1 cellular context compared by ENCODE assay signal in the genomic region with DNA sequence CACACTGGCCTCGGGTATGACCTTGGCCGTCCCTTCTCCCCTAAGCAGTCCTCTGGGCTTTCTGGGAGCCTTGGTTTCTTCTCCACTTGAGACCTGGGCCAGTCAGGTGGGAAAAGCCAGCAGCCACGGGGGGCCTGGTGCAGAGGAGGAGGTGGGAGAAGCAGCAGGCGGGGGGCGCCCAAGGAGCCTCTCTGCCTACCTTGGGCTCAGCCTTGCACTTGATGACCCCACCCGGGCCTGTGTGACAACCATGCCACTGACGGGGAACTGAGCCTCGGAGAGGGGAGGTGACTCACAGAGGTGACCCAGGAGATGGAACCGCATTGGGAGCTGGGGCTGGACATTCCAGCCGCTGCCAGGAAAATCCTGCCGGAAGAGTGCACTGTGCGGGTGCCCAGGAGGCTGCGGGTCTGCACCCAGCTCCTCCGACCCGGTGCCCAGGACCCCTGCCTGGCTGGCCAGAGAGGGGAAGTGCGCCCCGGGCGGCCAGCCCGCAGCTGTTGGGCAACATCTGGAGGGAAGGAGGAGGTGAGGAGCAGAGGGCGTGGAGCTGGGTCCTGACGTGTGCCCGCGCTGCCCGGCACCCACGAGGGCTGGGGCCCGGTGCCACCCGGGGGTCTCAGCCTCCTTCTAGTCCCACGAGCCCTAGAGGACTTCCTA.
TF ChIP-seq lines count a peak whose summit lies in the region.

No MANE protein-coding gene starts in this region.

TF ChIP-seq in HepG2, 621 proteins besides CTCF, POLR2A, EP300 and RAD21 (continued from another document and continues in another):
- TF ChIP-seq, protein P1, sequence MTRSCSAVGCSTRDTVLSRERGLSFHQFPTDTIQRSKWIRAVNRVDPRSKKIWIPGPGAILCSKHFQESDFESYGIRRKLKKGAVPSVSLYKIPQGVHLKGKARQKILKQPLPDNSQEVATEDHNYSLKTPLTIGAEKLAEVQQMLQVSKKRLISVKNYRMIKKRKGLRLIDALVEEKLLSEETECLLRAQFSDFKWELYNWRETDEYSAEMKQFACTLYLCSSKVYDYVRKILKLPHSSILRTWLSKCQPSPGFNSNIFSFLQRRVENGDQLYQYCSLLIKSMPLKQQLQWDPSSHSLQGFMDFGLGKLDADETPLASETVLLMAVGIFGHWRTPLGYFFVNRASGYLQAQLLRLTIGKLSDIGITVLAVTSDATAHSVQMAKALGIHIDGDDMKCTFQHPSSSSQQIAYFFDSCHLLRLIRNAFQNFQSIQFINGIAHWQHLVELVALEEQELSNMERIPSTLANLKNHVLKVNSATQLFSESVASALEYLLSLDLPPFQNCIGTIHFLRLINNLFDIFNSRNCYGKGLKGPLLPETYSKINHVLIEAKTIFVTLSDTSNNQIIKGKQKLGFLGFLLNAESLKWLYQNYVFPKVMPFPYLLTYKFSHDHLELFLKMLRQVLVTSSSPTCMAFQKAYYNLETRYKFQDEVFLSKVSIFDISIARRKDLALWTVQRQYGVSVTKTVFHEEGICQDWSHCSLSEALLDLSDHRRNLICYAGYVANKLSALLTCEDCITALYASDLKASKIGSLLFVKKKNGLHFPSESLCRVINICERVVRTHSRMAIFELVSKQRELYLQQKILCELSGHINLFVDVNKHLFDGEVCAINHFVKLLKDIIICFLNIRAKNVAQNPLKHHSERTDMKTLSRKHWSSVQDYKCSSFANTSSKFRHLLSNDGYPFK (CRISPR knock-in tag; IDR thresholded peaks at IDR 0.05; ENCODE audit: borderline replicate concordance), result no peak
- no peak for TF ChIP-seq NFATC3 (CRISPR knock-in tag; IDR thresholded peaks at IDR 0.05)
- TF ChIP-seq, protein P2, sequence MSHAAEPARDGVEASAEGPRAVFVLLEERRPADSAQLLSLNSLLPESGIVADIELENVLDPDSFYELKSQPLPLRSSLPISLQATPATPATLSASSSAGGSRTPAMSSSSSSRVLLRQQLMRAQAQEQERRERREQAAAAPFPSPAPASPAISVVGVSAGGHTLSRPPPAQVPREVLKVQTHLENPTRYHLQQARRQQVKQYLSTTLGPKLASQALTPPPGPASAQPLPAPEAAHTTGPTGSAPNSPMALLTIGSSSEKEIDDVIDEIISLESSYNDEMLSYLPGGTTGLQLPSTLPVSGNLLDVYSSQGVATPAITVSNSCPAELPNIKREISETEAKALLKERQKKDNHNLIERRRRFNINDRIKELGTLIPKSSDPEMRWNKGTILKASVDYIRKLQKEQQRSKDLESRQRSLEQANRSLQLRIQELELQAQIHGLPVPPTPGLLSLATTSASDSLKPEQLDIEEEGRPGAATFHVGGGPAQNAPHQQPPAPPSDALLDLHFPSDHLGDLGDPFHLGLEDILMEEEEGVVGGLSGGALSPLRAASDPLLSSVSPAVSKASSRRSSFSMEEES (CRISPR knock-in tag; IDR thresholded peaks at IDR 0.05), result no peak
- TF ChIP-seq, protein P3, sequence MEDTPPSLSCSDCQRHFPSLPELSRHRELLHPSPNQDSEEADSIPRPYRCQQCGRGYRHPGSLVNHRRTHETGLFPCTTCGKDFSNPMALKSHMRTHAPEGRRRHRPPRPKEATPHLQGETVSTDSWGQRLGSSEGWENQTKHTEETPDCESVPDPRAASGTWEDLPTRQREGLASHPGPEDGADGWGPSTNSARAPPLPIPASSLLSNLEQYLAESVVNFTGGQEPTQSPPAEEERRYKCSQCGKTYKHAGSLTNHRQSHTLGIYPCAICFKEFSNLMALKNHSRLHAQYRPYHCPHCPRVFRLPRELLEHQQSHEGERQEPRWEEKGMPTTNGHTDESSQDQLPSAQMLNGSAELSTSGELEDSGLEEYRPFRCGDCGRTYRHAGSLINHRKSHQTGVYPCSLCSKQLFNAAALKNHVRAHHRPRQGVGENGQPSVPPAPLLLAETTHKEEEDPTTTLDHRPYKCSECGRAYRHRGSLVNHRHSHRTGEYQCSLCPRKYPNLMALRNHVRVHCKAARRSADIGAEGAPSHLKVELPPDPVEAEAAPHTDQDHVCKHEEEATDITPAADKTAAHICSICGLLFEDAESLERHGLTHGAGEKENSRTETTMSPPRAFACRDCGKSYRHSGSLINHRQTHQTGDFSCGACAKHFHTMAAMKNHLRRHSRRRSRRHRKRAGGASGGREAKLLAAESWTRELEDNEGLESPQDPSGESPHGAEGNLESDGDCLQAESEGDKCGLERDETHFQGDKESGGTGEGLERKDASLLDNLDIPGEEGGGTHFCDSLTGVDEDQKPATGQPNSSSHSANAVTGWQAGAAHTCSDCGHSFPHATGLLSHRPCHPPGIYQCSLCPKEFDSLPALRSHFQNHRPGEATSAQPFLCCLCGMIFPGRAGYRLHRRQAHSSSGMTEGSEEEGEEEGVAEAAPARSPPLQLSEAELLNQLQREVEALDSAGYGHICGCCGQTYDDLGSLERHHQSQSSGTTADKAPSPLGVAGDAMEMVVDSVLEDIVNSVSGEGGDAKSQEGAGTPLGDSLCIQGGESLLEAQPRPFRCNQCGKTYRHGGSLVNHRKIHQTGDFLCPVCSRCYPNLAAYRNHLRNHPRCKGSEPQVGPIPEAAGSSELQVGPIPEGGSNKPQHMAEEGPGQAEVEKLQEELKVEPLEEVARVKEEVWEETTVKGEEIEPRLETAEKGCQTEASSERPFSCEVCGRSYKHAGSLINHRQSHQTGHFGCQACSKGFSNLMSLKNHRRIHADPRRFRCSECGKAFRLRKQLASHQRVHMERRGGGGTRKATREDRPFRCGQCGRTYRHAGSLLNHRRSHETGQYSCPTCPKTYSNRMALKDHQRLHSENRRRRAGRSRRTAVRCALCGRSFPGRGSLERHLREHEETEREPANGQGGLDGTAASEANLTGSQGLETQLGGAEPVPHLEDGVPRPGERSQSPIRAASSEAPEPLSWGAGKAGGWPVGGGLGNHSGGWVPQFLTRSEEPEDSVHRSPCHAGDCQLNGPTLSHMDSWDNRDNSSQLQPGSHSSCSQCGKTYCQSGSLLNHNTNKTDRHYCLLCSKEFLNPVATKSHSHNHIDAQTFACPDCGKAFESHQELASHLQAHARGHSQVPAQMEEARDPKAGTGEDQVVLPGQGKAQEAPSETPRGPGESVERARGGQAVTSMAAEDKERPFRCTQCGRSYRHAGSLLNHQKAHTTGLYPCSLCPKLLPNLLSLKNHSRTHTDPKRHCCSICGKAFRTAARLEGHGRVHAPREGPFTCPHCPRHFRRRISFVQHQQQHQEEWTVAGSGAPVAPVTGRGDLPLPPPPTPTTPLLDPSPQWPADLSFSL (CRISPR knock-in tag; IDR thresholded peaks at IDR 0.05), result no peak
- TF ChIP-seq ZNF253 (CRISPR knock-in tag; IDR thresholded peaks at IDR 0.05; ENCODE audit: borderline replicate concordance), result no peak
- TF ChIP-seq CHD2 (IDR thresholded peaks at IDR 0.05; ENCODE audit: low read depth, low read length), result no peak
- TF ChIP-seq SMARCC2 (IDR thresholded peaks at IDR 0.05), result no peak
- TF ChIP-seq RBM39 (IDR thresholded peaks at IDR 0.05; ENCODE audit: low read depth, low read length, poor library complexity, severe bottlenecking), result peak; percentile 60
- TF ChIP-seq IRX3 (CRISPR knock-in tag; IDR thresholded peaks at IDR 0.05; ENCODE audit: borderline replicate concordance, low read depth), result no peak
- TF ChIP-seq GABPB1 (CRISPR knock-in tag; IDR thresholded peaks at IDR 0.05), result peak; percentile 53; the same call in 1 of the 2 replicates
- TF ChIP-seq ZNF317 (CRISPR knock-in tag; IDR thresholded peaks at IDR 0.05), result 0 out of 2 replicates have a peak, but pooled peaks have one; percentile 38
- TF ChIP-seq ZNF546 (CRISPR knock-in tag; conservative IDR thresholded peaks at IDR 0.05), result 0 out of 2 replicates have a peak, but pooled peaks have one; percentile 37
- TF ChIP-seq, protein P4, sequence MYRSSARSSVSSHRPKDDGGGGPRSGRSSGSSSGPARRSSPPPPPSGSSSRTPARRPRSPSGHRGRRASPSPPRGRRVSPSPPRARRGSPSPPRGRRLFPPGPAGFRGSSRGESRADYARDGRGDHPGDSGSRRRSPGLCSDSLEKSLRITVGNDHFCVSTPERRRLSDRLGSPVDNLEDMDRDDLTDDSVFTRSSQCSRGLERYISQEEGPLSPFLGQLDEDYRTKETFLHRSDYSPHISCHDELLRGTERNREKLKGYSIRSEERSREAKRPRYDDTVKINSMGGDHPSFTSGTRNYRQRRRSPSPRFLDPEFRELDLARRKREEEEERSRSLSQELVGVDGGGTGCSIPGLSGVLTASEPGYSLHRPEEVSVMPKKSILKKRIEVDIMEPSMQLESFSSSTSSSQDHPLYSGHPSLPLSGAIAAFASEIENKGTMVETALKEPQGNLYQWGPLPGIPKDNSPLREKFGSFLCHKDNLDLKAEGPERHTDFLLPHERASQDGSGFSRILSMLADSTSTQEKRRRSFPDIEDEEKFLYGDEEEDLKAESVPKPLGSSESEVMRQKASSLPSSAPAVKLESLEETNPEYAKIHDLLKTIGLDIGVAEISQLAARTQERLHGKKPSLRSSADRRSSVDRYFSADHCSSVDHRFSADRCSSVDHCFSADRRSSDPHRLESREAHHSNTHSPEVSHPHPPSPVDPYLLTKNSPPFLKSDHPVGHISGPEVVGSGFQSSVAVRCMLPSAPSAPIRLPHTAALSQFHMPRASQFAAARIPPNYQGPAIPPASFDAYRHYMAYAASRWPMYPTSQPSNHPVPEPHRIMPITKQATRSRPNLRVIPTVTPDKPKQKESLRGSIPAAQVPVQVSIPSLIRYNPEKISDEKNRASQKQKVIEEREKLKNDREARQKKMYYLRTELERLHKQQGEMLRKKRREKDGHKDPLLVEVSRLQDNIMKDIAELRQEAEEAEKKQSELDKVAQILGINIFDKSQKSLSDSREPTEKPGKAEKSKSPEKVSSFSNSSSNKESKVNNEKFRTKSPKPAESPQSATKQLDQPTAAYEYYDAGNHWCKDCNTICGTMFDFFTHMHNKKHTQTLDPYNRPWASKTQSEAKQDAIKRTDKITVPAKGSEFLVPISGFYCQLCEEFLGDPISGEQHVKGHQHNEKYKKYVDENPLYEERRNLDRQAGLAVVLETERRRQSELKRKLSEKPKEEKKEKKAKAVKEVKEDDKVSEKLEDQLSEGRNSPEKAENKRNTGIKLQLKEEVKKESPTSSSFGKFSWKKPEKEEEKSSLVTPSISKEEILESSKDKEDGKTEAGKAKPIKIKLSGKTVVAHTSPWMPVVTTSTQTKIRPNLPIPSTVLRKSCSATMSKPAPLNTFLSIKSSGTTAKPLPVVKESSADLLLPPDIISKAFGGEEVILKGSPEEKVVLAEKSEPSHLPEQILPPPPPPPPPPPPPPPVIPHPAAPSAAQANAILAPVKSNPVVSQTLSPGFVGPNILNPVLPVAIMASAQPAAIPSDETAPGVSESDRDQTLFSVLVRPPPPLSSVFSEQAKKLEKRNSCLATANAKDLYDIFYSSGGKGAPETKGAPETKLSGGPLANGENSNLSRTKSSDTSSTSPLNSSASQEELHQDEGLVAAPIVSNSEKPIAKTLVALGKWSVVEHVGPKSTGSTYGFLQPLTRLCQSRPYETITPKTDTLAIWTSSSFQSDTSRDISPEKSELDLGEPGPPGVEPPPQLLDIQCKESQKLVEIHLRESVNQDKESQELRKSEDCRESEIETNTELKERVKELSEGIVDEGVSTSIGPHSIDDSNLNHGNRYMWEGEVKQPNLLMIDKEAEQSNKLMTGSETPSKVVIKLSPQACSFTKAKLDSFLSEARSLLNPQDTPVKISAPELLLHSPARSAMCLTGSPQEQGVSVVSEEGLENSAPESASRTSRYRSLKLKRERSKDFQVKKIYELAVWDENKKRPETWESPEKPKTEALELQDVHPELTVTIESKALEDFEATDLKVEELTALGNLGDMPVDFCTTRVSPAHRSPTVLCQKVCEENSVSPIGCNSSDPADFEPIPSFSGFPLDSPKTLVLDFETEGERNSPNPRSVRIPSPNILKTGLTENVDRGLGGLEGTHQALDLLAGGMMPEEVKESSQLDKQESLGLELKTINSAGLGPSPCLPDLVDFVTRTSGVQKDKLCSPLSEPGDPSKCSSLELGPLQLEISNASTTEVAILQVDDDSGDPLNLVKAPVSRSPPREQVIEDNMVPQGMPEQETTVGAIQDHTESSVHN (CRISPR knock-in tag; IDR thresholded peaks at IDR 0.05), result no peak
- TF ChIP-seq, protein P5, sequence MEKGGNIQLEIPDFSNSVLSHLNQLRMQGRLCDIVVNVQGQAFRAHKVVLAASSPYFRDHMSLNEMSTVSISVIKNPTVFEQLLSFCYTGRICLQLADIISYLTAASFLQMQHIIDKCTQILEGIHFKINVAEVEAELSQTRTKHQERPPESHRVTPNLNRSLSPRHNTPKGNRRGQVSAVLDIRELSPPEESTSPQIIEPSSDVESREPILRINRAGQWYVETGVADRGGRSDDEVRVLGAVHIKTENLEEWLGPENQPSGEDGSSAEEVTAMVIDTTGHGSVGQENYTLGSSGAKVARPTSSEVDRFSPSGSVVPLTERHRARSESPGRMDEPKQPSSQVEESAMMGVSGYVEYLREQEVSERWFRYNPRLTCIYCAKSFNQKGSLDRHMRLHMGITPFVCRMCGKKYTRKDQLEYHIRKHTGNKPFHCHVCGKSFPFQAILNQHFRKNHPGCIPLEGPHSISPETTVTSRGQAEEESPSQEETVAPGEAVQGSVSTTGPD (CRISPR knock-in tag; IDR thresholded peaks at IDR 0.05), result no peak
- 0 out of 2 replicates have a peak, but pooled peaks have one; percentile 14 for TF ChIP-seq TARDBP (CRISPR knock-in tag; IDR thresholded peaks at IDR 0.05)
- no peak for TF ChIP-seq ATF1 (CRISPR knock-in tag; IDR thresholded peaks at IDR 0.05)
- no peak for TF ChIP-seq RAD51 (IDR thresholded peaks at IDR 0.05; ENCODE audit: borderline replicate concordance)
- no peak for TF ChIP-seq ZNF713 (CRISPR knock-in tag; IDR thresholded peaks at IDR 0.05)
- TF ChIP-seq FOXO1 (CRISPR knock-in tag; IDR thresholded peaks at IDR 0.05), result no peak; the same call in 1 of the 2 replicates
- TF ChIP-seq, protein P6, sequence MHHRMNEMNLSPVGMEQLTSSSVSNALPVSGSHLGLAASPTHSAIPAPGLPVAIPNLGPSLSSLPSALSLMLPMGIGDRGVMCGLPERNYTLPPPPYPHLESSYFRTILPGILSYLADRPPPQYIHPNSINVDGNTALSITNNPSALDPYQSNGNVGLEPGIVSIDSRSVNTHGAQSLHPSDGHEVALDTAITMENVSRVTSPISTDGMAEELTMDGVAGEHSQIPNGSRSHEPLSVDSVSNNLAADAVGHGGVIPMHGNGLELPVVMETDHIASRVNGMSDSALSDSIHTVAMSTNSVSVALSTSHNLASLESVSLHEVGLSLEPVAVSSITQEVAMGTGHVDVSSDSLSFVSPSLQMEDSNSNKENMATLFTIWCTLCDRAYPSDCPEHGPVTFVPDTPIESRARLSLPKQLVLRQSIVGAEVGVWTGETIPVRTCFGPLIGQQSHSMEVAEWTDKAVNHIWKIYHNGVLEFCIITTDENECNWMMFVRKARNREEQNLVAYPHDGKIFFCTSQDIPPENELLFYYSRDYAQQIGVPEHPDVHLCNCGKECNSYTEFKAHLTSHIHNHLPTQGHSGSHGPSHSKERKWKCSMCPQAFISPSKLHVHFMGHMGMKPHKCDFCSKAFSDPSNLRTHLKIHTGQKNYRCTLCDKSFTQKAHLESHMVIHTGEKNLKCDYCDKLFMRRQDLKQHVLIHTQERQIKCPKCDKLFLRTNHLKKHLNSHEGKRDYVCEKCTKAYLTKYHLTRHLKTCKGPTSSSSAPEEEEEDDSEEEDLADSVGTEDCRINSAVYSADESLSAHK (CRISPR knock-in tag; IDR thresholded peaks at IDR 0.05; ENCODE audit: borderline replicate concordance), result no peak
- TF ChIP-seq SKI (IDR thresholded peaks at IDR 0.05; ENCODE audit: partially characterized antibody), result peak; percentile 7
